Comparison of ENCODE assay signal across 10 cellular contexts in genomic region chr14:73461478-73462077, GRCh38. TPM values are rescaled to one million over a fixed set of nuclear protein-coding genes. Genes with fewer than 3 reads are reported as not detected.
A peak's percentile ranks its signal among the peaks of the same experiment; 100 is the strongest.
DNase-seq lines count a peak whose midpoint lies in the region; ATAC-seq and TF ChIP-seq lines count a peak whose summit lies in the region.
"Had no signal": no experiment of that assay in that cellular context is flagged by ENCODE, and none has a peak within 500 bp of the region (broad histone marks: within the 10 kb centered on the region; RNA-seq: fewer than 3 reads in every experiment).

No MANE protein-coding gene starts in this region.

- H3K27me3 Mint-ChIP-seq in natural killer cell treated with Interleukin-12 subunit alpha and Interleukin-12 subunit beta and Interleukin-15 and Interleukin-18, amount 100 ng/mL, for 72 hours, result peaks cover 0 to 2% of the 10 kb centered on the region in 2 donors
- peaks cover 6 to 7% of the 10 kb centered on the region in 2 donors for H3K27me3 Mint-ChIP-seq in natural killer cell (ENCODE audit: low read depth in 2 of 2)

- H3K4me3 ChIP-seq in mononuclear cell (ENCODE audit: low read length), result peak overlapping the region; percentile 31

- peaks cover 7% of the 10 kb centered on the region for H3K36me3 Mint-ChIP-seq in natural killer cell treated with Interleukin-12 subunit alpha and Interleukin-12 subunit beta and Interleukin-15 and Interleukin-18, amount 100 ng/mL, for 72 hours
- H3K36me3 Mint-ChIP-seq in natural killer cell, result no peaks in the 10 kb centered on the region

- no peaks in the 10 kb centered on the region for H3K9me3 ChIP-seq in mononuclear cell (ENCODE audit: low read depth, low read length)

- CTCF ChIA-PET in HEK293T (lab: Yijun Ruan, JAX), result interaction anchor here (1.2 to 2.0 kb wide), 2 partner anchors 11 to 166 kb away, joined by 3 to 16 read pairs; no protein-coding TSS in a partner anchor

- no peak for DNase-seq in natural killer cell treated with Interleukin-12 subunit alpha and Interleukin-12 subunit beta and Interleukin-15 and Interleukin-18, amount 100 ng/mL, for 72 hours (ENCODE audit: low spot score)
- DNase-seq in natural killer cell, result no peak
- peak; percentile 47 for DNase-seq in cerebellar cortex (ENCODE audit: low spot score)
- no peak for DNase-seq in mesenteric fat pad (ENCODE audit: low spot score)
- no peak for DNase-seq in posterior cingulate gyrus
- DNase-seq in HEK293T (ENCODE audit: extremely low spot score), result no peak
- DNase-seq: activated T-cell treated with anti-CD3 and anti-CD28 coated beads, Interleukin-2, amount 50 U/mL, for 4 hours had no signal

- H3K4me3 Mint-ChIP-seq in natural killer cell treated with Interleukin-12 subunit alpha and Interleukin-12 subunit beta and Interleukin-15 and Interleukin-18, amount 100 ng/mL, for 72 hours, result no peak overlapping the region
- H3K4me3 Mint-ChIP-seq in natural killer cell, result no peak overlapping the region
- H3K4me3 Mint-ChIP-seq: activated T-cell treated with anti-CD3 and anti-CD28 coated beads, Interleukin-2, amount 50 U/mL, for 4 hours; neural crest cell had no signal

- H3K27me3 ChIP-seq in mononuclear cell (ENCODE audit: insufficient read depth, low read length), result no peaks in the 10 kb centered on the region

- peaks cover 65 to 74% of the 10 kb centered on the region in 2 donors for H3K4me1 Mint-ChIP-seq in natural killer cell treated with Interleukin-12 subunit alpha and Interleukin-12 subunit beta and Interleukin-15 and Interleukin-18, amount 100 ng/mL, for 72 hours (ENCODE audit: low read depth in 2 of 2)
- H3K4me1 Mint-ChIP-seq in natural killer cell, result peaks cover 29 to 36% of the 10 kb centered on the region in 2 donors

- POLR2A ChIA-PET in HEK293T (lab: Yijun Ruan, JAX), result interaction anchor here (0.5 to 1.7 kb wide), 6 partner anchors 10 to 403 kb away, joined by 3 to 10 read pairs (median 3); partner anchors contain the start of genes RBM25 and RIOX1

- H3K4me1 ChIP-seq in mononuclear cell (ENCODE audit: insufficient read depth, low read length), result peaks cover 81% of the 10 kb centered on the region

- no peaks in the 10 kb centered on the region for H3K9me3 Mint-ChIP-seq in natural killer cell treated with Interleukin-12 subunit alpha and Interleukin-12 subunit beta and Interleukin-15 and Interleukin-18, amount 100 ng/mL, for 72 hours
- H3K9me3 Mint-ChIP-seq in natural killer cell, result no peaks in the 10 kb centered on the region
- H3K9me3 Mint-ChIP-seq: activated T-cell treated with anti-CD3 and anti-CD28 coated beads, Interleukin-2, amount 50 U/mL, for 4 hours; neural crest cell had no signal

- peak overlapping the region; percentile 95 to 96 for H3K27ac Mint-ChIP-seq in natural killer cell treated with Interleukin-12 subunit alpha and Interleukin-12 subunit beta and Interleukin-15 and Interleukin-18, amount 100 ng/mL, for 72 hours
- H3K27ac Mint-ChIP-seq in natural killer cell, result no peak overlapping the region

- intact Hi-C loops in natural killer cell (cut with micrococcal nuclease), result no loop called here
- intact Hi-C loops in posterior cingulate gyrus (cut with DNase I), result no loop called here

- TF ChIP-seq CTCF in natural killer cell (IDR thresholded peaks at IDR 0.05), result no peak

- ATAC-seq in natural killer cell treated with Interleukin-12 subunit alpha and Interleukin-12 subunit beta and Interleukin-15 and Interleukin-18, amount 100 ng/mL, for 72 hours, result no peak
- ATAC-seq in natural killer cell, result no peak
- no peak for ATAC-seq in HG02840 (IDR thresholded peaks at IDR 0.05; ENCODE audit: low FRiP score, unreplicated experiment)
- ATAC-seq: activated T-cell treated with anti-CD3 and anti-CD28 coated beads, Interleukin-2, amount 50 U/mL, for 4 hours had no signal

TF ChIP-seq in HEK293T, 16 proteins besides CTCF, POLR2A, EP300 and RAD21:
- TF ChIP-seq HDGF (IDR thresholded peaks at IDR 0.05; ENCODE audit: borderline replicate concordance) (no peak), BHLHE40 (IDR thresholded peaks at IDR 0.05; ENCODE audit: borderline replicate concordance) (no peak), CTBP1 (IDR thresholded peaks at IDR 0.05; ENCODE audit: borderline replicate concordance) (no peak), FOXA1 (IDR thresholded peaks at IDR 0.05) (no peak), FOXM1 (IDR thresholded peaks at IDR 0.05; ENCODE audit: borderline replicate concordance) (no peak), NFRKB (IDR thresholded peaks at IDR 0.05) (no peak), SP1 (IDR thresholded peaks at IDR 0.05) (no peak), ELF4 (IDR thresholded peaks at IDR 0.05) (no peak), FOXK2 (IDR thresholded peaks at IDR 0.05) (no peak), ZNF384 (IDR thresholded peaks at IDR 0.05) (no peak), L3MBTL2 (conservative IDR thresholded peaks at IDR 0.05) (no peak), SUZ12 (IDR thresholded peaks at IDR 0.05) (no peak), PKNOX1 (IDR thresholded peaks at IDR 0.05) (no peak)

RNA-seq across cellular contexts. Expression of gene NUMB, which starts 3.2 kb away (rescaled TPM):
- total RNA-seq in natural killer cell treated with Interleukin-12 subunit alpha and Interleukin-12 subunit beta and Interleukin-15 and Interleukin-18, amount 100 ng/mL, for 72 hours, result 10 to 100 TPM; 77.1 to 88.7 TPM
- 10 to 100 TPM; 50.0 to 67.4 (median 56.3) TPM for total RNA-seq in natural killer cell
- total RNA-seq in mononuclear cell, result 41.1 TPM
- 76.4 TPM for total RNA-seq in mesenteric fat pad

RNA-seq across cellular contexts. Expression of gene RIOX1, which starts 29.2 kb away (rescaled TPM):
- 10 to 100 TPM; 19.6 to 34.8 TPM for total RNA-seq in natural killer cell treated with Interleukin-12 subunit alpha and Interleukin-12 subunit beta and Interleukin-15 and Interleukin-18, amount 100 ng/mL, for 72 hours
- total RNA-seq in natural killer cell, result 10 to 100 TPM; 18.1 to 25.4 (median 22.7) TPM
- 32.2 TPM for total RNA-seq in mononuclear cell
- 11.0 TPM for total RNA-seq in mesenteric fat pad

Comparison
In these comparisons a context has a peak if more than half of its experiments do, and no peak if none do; other contexts are left out.
1. H3K27ac Mint-ChIP-seq: peak in natural killer cell treated with Interleukin-12 subunit alpha and Interleukin-12 subunit beta and Interleukin-15 and Interleukin-18, amount 100 ng/mL, for 72 hours (2 of 2); none in natural killer cell (0 of 2).